Comparison of ENCODE assay signal across 11 cellular contexts in genomic region chr16:11619327-11619851, GRCh38. TPM values are rescaled to one million over a fixed set of nuclear protein-coding genes. Genes with fewer than 3 reads are reported as not detected.
A peak's percentile ranks its signal among the peaks of the same experiment; 100 is the strongest.
DNase-seq lines count a peak whose midpoint lies in the region; ATAC-seq lines count a peak whose summit lies in the region.
"Had no signal": no experiment of that assay in that cellular context is flagged by ENCODE, and none has a peak within 500 bp of the region (broad histone marks: within the 10 kb centered on the region; RNA-seq: fewer than 3 reads in every experiment).

No MANE protein-coding gene starts in this region.

- H3K27ac ChIP-seq in CD4-positive, CD25-positive, alpha-beta regulatory T cell (ENCODE audit: insufficient read depth, low read length, poor library complexity, severe bottlenecking), result peak overlapping the region; percentile 77

- H3K9me3 Mint-ChIP-seq in CD4-positive, CD25-positive, alpha-beta regulatory T cell, result peaks cover 0 to 3% (median 0%) of the 10 kb centered on the region in 7 donors
- no peaks in the 10 kb centered on the region for H3K9me3 Mint-ChIP-seq in immature natural killer cell

- H3K4me1 ChIP-seq in CD4-positive, CD25-positive, alpha-beta regulatory T cell (ENCODE audit: control insufficient read depth, insufficient read depth, low read length, poor library complexity, severe bottlenecking), result peaks cover 68% of the 10 kb centered on the region

- in situ Hi-C loops in SK-MEL-5 (cut with HindIII; ENCODE audit: low pct_unique_long_range_greater_than_20kb, low sequenced_read_pairs), result no loop called here

- H3K4me1 Mint-ChIP-seq in CD4-positive, CD25-positive, alpha-beta regulatory T cell, result peaks cover 13 to 76% (median 37%) of the 10 kb centered on the region in 4 donors
- peaks cover 67 to 69% of the 10 kb centered on the region in 2 donors for H3K4me1 Mint-ChIP-seq in immature natural killer cell

- H3K36me3 Mint-ChIP-seq in CD4-positive, CD25-positive, alpha-beta regulatory T cell, result no peaks in the 10 kb centered on the region
- no peaks in the 10 kb centered on the region for H3K36me3 Mint-ChIP-seq in immature natural killer cell

- H3K4me3 Mint-ChIP-seq in CD4-positive, CD25-positive, alpha-beta regulatory T cell, result peak overlapping the region; percentile 74 to 87 (median 80)
- H3K4me3 Mint-ChIP-seq in immature natural killer cell, result peak overlapping the region; percentile 30 to 86 (median 83)

- peak overlapping the region; percentile 57 for H3K4me3 ChIP-seq in CD4-positive, CD25-positive, alpha-beta regulatory T cell (ENCODE audit: low read depth, low read length)
- H3K4me3 ChIP-seq: body of pancreas had no signal

- H3K36me3 ChIP-seq in CD4-positive, CD25-positive, alpha-beta regulatory T cell (ENCODE audit: control insufficient read depth, insufficient read depth, low read length), result no peaks in the 10 kb centered on the region

- peak in 2 of 3 donors; percentile 57 to 85 for DNase-seq in CD4-positive, CD25-positive, alpha-beta regulatory T cell
- DNase-seq in SK-MEL-5 (ENCODE audit: low read depth, low spot score), result peak; percentile 58
- peak; percentile 58 to 71 (median 69) for DNase-seq in immature natural killer cell
- DNase-seq in DMS 273 (lab: John Stamatoyannopoulos, UW; ENCODE audit: unreplicated experiment), result no peak
- DNase-seq: left colon, SHP77 had no signal

- H3K27me3 Mint-ChIP-seq in CD4-positive, CD25-positive, alpha-beta regulatory T cell, result no peaks in the 10 kb centered on the region
- H3K27me3 Mint-ChIP-seq in immature natural killer cell (ENCODE audit: low read depth in 3 of 3), result peaks cover 9 to 11% (median 10%) of the 10 kb centered on the region in 3 donors

- no peaks in the 10 kb centered on the region for H3K9me3 ChIP-seq in CD4-positive, CD25-positive, alpha-beta regulatory T cell (ENCODE audit: control insufficient read depth in 2 of 2, low read length in 2 of 2)
- H3K9me3 ChIP-seq: body of pancreas had no signal

- H3K27me3 ChIP-seq in CD4-positive, CD25-positive, alpha-beta regulatory T cell (ENCODE audit: control insufficient read depth, insufficient read depth, low read length), result no peaks in the 10 kb centered on the region
- H3K27me3 ChIP-seq: body of pancreas had no signal

- H3K27ac Mint-ChIP-seq in CD4-positive, CD25-positive, alpha-beta regulatory T cell, result peak overlapping the region; percentile 94 to 99 (median 96)
- H3K27ac Mint-ChIP-seq in immature natural killer cell, result peak overlapping the region; percentile 92 to 100 (median 96)

- ATAC-seq in CD4-positive, CD25-positive, alpha-beta regulatory T cell (ENCODE audit: low read depth in 2 of 2), result peak; percentile 48 to 61
- ATAC-seq in GM19324 (IDR thresholded peaks at IDR 0.05; ENCODE audit: low FRiP score, unreplicated experiment), result peak; percentile 57
- ATAC-seq in GM21576 (IDR thresholded peaks at IDR 0.05; ENCODE audit: unreplicated experiment), result no peak
- ATAC-seq in HG02870 (IDR thresholded peaks at IDR 0.05; ENCODE audit: unreplicated experiment), result no peak
- ATAC-seq in HG02763 (IDR thresholded peaks at IDR 0.05; ENCODE audit: unreplicated experiment), result no peak
- ATAC-seq: body of pancreas, left colon had no signal

RNA-seq across cellular contexts. Expression of gene LITAF, which starts 32.7 kb away (rescaled TPM):
- 281 TPM for total RNA-seq in CD4-positive, CD25-positive, alpha-beta regulatory T cell
- polyA plus RNA-seq in CD4-positive, CD25-positive, alpha-beta regulatory T cell, result 100 to 1,000 TPM; 628 to 696 (median 645) TPM
- 130 and 135 TPM in 2 replicates for total RNA-seq in SK-MEL-5 (2014; rRNA removed; shearing (Covaris generic))
- 172 and 177 TPM in 2 replicates for polyA plus RNA-seq in SK-MEL-5 (2015; cell fraction: cytosol; rRNA removed)
- 35.3 and 53.1 TPM in 2 replicates for polyA plus RNA-seq in SK-MEL-5 (2015; cell fraction: nucleus; rRNA removed)
- 1,000 to 10,000 TPM; 1,031 to 1,827 (median 1,086) TPM for polyA plus RNA-seq in immature natural killer cell

RNA-seq across cellular contexts. Expression of gene SNN, which starts 48.9 kb away (rescaled TPM):
- 27.5 TPM for total RNA-seq in CD4-positive, CD25-positive, alpha-beta regulatory T cell
- polyA plus RNA-seq in CD4-positive, CD25-positive, alpha-beta regulatory T cell, result 10 to 100 TPM; 14.5 to 31.2 (median 23.8) TPM
- 22.0 and 23.7 TPM in 2 replicates for total RNA-seq in SK-MEL-5 (2014; rRNA removed; shearing (Covaris generic))
- 23.9 and 30.6 TPM in 2 replicates for polyA plus RNA-seq in SK-MEL-5 (2015; cell fraction: cytosol; rRNA removed)
- polyA plus RNA-seq in SK-MEL-5 (2015; cell fraction: nucleus; rRNA removed), result 10.5 and 11.7 TPM in 2 replicates
- 10 to 100 TPM in 1 of 3 donors, 1 to 10 TPM in 2; 2.4 to 11.1 (median 4.9) TPM for polyA plus RNA-seq in immature natural killer cell

Comparison
In these comparisons a context has a peak if more than half of its experiments do, and no peak if none do; other contexts are left out.
1. ATAC-seq: peak in CD4-positive, CD25-positive, alpha-beta regulatory T cell (2 of 2) and GM19324 (single experiment); none in GM21576 (single experiment), HG02870 (single experiment) and HG02763 (single experiment).